12 cellular contexts compared by ENCODE assay signal in the genomic region with DNA sequence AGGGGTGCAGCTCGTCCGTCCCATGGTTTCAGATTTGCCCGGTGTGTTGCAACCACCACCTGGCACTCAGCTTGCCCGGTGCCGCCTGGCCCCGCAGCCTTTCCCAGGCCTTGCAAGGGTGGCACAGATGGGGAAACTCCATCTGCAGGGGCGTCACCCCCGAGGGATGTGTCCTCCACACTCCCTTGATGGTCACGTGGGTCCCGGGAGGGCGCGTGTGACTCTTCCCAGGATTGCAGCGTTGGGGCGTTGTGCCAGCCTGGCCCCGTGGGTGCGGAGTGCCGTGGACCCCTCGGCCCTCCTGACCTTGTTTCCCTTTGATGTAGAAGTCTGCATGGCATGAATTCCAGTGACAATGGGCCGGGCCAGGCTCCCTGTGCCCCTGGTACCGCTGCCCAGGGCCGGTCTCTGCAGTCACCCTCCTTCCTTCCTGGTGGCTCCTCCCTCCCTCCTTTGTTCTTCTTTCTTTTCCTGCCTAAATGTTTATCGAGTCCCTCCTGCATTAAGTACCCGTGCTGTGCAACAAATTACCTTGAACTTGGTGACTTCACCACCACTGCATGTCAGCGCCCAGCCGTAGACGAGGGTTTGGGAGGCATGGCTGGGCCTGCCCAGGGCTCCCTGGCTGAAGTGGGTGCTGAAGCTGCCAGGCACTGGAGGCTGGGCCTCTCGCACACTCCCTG. TPM values are rescaled to one million over a fixed set of nuclear protein-coding genes. Genes with fewer than 3 reads are reported as not detected.
DNase-seq lines count a peak whose midpoint lies in the region; ATAC-seq and TF ChIP-seq lines count a peak whose summit lies in the region.
"Had no signal": no experiment of that assay in that cellular context is flagged by ENCODE, and none has a peak within 500 bp of the region (broad histone marks: within the 10 kb centered on the region; RNA-seq: fewer than 3 reads in every experiment).

No MANE protein-coding gene starts in this region.

- no peaks in the 10 kb centered on the region for H3K9me3 Mint-ChIP-seq in activated T-helper 2 cell treated with anti-CD3 and anti-CD28 coated beads, Interferon-gamma antibody, Interleukin-2, Interleukin-4, amounts not matched to agents 10 μg/mL and 5 μg/mL and 100 μg/mL, durations not matched to agents 14 hours and 24 hours and 36 hours
- no peaks in the 10 kb centered on the region for H3K9me3 Mint-ChIP-seq in GM23338

- H3K27ac ChIP-seq in brain microvascular endothelial cell = no peak overlapping the region
- peak overlapping the region in 1 of 2 donors; percentile 38 for H3K27ac ChIP-seq in mucosa of rectum (ENCODE audit: low read depth in 2 of 2, low read length in 2 of 2)
- no peak overlapping the region for H3K27ac ChIP-seq in GM23338 (ENCODE audit: low read depth)
- H3K27ac ChIP-seq: cardiac muscle cell, KMS-11 had no signal

- DNase-seq in DMS153 (lab: John Stamatoyannopoulos, UW) (peak; percentile 79), NCI-H2107 treated with DMSO at 0.1 percent for 48 hours (lab: John Stamatoyannopoulos, UW; ENCODE audit: unreplicated experiment) (peak; percentile 88), brain microvascular endothelial cell (no peak), KBM-7 (no peak), mesenteric fat pad (ENCODE audit: low spot score) (no peak), GM23338 (ENCODE audit: low spot score) (no peak)
- no peak for DNase-seq in activated T-helper 2 cell treated with anti-CD3 and anti-CD28 coated beads, Interferon-gamma antibody, Interleukin-2, Interleukin-4, amounts not matched to agents 10 μg/mL and 5 μg/mL and 100 μg/mL, durations not matched to agents 14 hours and 24 hours and 36 hours (ENCODE audit: low spot score)
- DNase-seq: activated CD4-positive, alpha-beta T cell treated with anti-CD3 and anti-CD28 coated beads for 36 hours; stimulated activated CD4-positive, alpha-beta T cell treated with anti-CD3 and anti-CD28 coated beads, Interleukin-4, amount 100 ng/mL, for 1 hour had no signal

- no peak for TF ChIP-seq CTCF in brain microvascular endothelial cell (IDR thresholded peaks at IDR 0.05; ENCODE audit: low read depth, low read length, missing control alignments)
- TF ChIP-seq CTCF in GM23338 (conservative IDR thresholded peaks at IDR 0.05; ENCODE audit: low read depth in 2 of 2) = no peak

- no peaks in the 10 kb centered on the region for H4K20me1 ChIP-seq in GM23338 (replicated peaks; ENCODE audit: insufficient read depth)

- H3K36me3 ChIP-seq in brain microvascular endothelial cell (replicated peaks) (no peaks in the 10 kb centered on the region), mucosa of rectum (ENCODE audit: control insufficient read depth in 2 of 2, insufficient read depth in 2 of 2, low read length in 2 of 2) (no peaks in the 10 kb centered on the region), GM23338 (ENCODE audit: insufficient read depth) (no peaks in the 10 kb centered on the region)
- H3K36me3 ChIP-seq: cardiac muscle cell had no signal

- H3K27me3 Mint-ChIP-seq in activated T-helper 2 cell treated with anti-CD3 and anti-CD28 coated beads, Interferon-gamma antibody, Interleukin-2, Interleukin-4, amounts not matched to agents 10 μg/mL and 5 μg/mL and 100 μg/mL, durations not matched to agents 14 hours and 24 hours and 36 hours (ENCODE audit: low read depth) = no peaks in the 10 kb centered on the region
- peaks cover 16% of the 10 kb centered on the region for H3K27me3 Mint-ChIP-seq in GM23338 (ENCODE audit: insufficient read depth, low read depth, poor library complexity)
- H3K27me3 Mint-ChIP-seq: activated CD4-positive, alpha-beta T cell treated with anti-CD3 and anti-CD28 coated beads for 36 hours had no signal

- H3K79me2 ChIP-seq in GM23338 (replicated peaks; ENCODE audit: insufficient read depth) = no peaks in the 10 kb centered on the region

- H3K4me1 ChIP-seq in mucosa of rectum (ENCODE audit: control insufficient read depth in 2 of 2, insufficient read depth in 2 of 2, low read length in 2 of 2) = peaks cover 24 to 30% of the 10 kb centered on the region in 2 donors
- peaks cover 7% of the 10 kb centered on the region for H3K4me1 ChIP-seq in GM23338 (ENCODE audit: insufficient read depth)

- H3K4me1 Mint-ChIP-seq in activated T-helper 2 cell treated with anti-CD3 and anti-CD28 coated beads, Interferon-gamma antibody, Interleukin-2, Interleukin-4, amounts not matched to agents 10 μg/mL and 5 μg/mL and 100 μg/mL, durations not matched to agents 14 hours and 24 hours and 36 hours (ENCODE audit: low read depth) = peaks cover 11% of the 10 kb centered on the region
- peaks cover 13% of the 10 kb centered on the region for H3K4me1 Mint-ChIP-seq in GM23338

- no peak overlapping the region for H3K27ac Mint-ChIP-seq in activated T-helper 2 cell treated with anti-CD3 and anti-CD28 coated beads, Interferon-gamma antibody, Interleukin-2, Interleukin-4, amounts not matched to agents 10 μg/mL and 5 μg/mL and 100 μg/mL, durations not matched to agents 14 hours and 24 hours and 36 hours
- no peak overlapping the region for H3K27ac Mint-ChIP-seq in GM23338
- H3K27ac Mint-ChIP-seq: activated CD4-positive, alpha-beta T cell treated with anti-CD3 and anti-CD28 coated beads for 36 hours had no signal

- H3K9me2 ChIP-seq in GM23338 (ENCODE audit: insufficient read depth) = no peaks in the 10 kb centered on the region

- no peak overlapping the region for H2AFZ ChIP-seq in GM23338

- intact Hi-C loops in activated T-helper 2 cell treated with anti-CD3 and anti-CD28 coated beads, Interferon-gamma antibody, Interleukin-2, Interleukin-4, amounts not matched to agents 10 μg/mL and 5 μg/mL and 100 μg/mL, durations not matched to agents 14 hours and 24 hours and 36 hours (cut with micrococcal nuclease) = loop anchor here (5.0 kb wide), 1 partner anchor 55 kb away; the partner anchor contains the start of gene AGPAT3

- no peak overlapping the region for H3K4me2 ChIP-seq in GM23338
- H3K4me2 ChIP-seq: KMS-11 had no signal

- H3K4me3 Mint-ChIP-seq in activated T-helper 2 cell treated with anti-CD3 and anti-CD28 coated beads, Interferon-gamma antibody, Interleukin-2, Interleukin-4, amounts not matched to agents 10 μg/mL and 5 μg/mL and 100 μg/mL, durations not matched to agents 14 hours and 24 hours and 36 hours (ENCODE audit: low read depth) = no peak overlapping the region
- no peak overlapping the region; the same call in 2 of the 3 replicates for H3K4me3 Mint-ChIP-seq in GM23338
- H3K4me3 Mint-ChIP-seq: activated CD4-positive, alpha-beta T cell treated with anti-CD3 and anti-CD28 coated beads for 36 hours had no signal

- H3K9me3 ChIP-seq in mucosa of rectum (ENCODE audit: control insufficient read depth in 2 of 2, low read length in 2 of 2) = no peaks in the 10 kb centered on the region

- H3K36me3 Mint-ChIP-seq in activated T-helper 2 cell treated with anti-CD3 and anti-CD28 coated beads, Interferon-gamma antibody, Interleukin-2, Interleukin-4, amounts not matched to agents 10 μg/mL and 5 μg/mL and 100 μg/mL, durations not matched to agents 14 hours and 24 hours and 36 hours (ENCODE audit: low read depth) = no peaks in the 10 kb centered on the region
- no peaks in the 10 kb centered on the region for H3K36me3 Mint-ChIP-seq in GM23338 (ENCODE audit: low read depth)

- ATAC-seq in GM23338 = no peak
- ATAC-seq: activated CD4-positive, alpha-beta T cell treated with anti-CD3 and anti-CD28 coated beads for 36 hours had no signal

- H3F3A ChIP-seq in GM23338 (replicated peaks; ENCODE audit: low read depth) = peaks cover 6% of the 10 kb centered on the region; the same call in 1 of the 2 replicates

- peaks cover 4% of the 10 kb centered on the region for H3K27me3 ChIP-seq in brain microvascular endothelial cell (replicated peaks)
- H3K27me3 ChIP-seq in mucosa of rectum (ENCODE audit: control insufficient read depth in 2 of 2, insufficient read depth in 2 of 2, low read length in 2 of 2) = no peaks in the 10 kb centered on the region
- no peaks in the 10 kb centered on the region for H3K27me3 ChIP-seq in GM23338 (ENCODE audit: insufficient read depth)
- H3K27me3 ChIP-seq: cardiac muscle cell had no signal

- peak overlapping the region; percentile 24 to 55 for H3K9ac ChIP-seq in mucosa of rectum (ENCODE audit: low read depth in 1 of 2, low read length in 2 of 2)
- H3K9ac ChIP-seq: KMS-11 had no signal

- in situ Hi-C loops in brain microvascular endothelial cell (cut with HindIII; ENCODE audit: low pct_ligation_motif_present, low sequenced_read_pairs) = no loop called here
- in situ Hi-C loops in KBM-7 (cut with MboI; ENCODE audit: low pct_unique_long_range_greater_than_20kb, low sequenced_read_pairs) = loop anchor here (25.0 kb wide), 2 partner anchors 125 to 525 kb away; partner anchors contain the start of gene CFAP410

- H3K4me3 ChIP-seq in brain microvascular endothelial cell (ENCODE audit: low read depth, low read length) (peak overlapping the region; percentile 26), mucosa of rectum (ENCODE audit: low read length in 2 of 2) (peak overlapping the region; percentile 45 to 50), GM23338 (no peak overlapping the region)
- H3K4me3 ChIP-seq: cardiac muscle cell had no signal

TF ChIP-seq in GM23338, 12 proteins besides CTCF, POLR2A, EP300 and RAD21 (continues in another document):
- TF ChIP-seq STAT1 (IDR thresholded peaks at IDR 0.05; ENCODE audit: unreplicated experiment) = no peak
- no peak for TF ChIP-seq ZNF114 (CRISPR knock-in tag; IDR thresholded peaks at IDR 0.05)
- no peak for TF ChIP-seq POLR2AphosphoS5 (IDR thresholded peaks at IDR 0.05; ENCODE audit: low read depth)
- no peak for TF ChIP-seq NANOG (IDR thresholded peaks at IDR 0.05; ENCODE audit: borderline replicate concordance)
- TF ChIP-seq CREB1 (CRISPR knock-in tag; IDR thresholded peaks at IDR 0.05; ENCODE audit: low read depth) = no peak
- no peak for TF ChIP-seq EZH2phosphoT487 (IDR thresholded peaks at IDR 0.05; ENCODE audit: unreplicated experiment)

RNA-seq across cellular contexts. Expression of gene RRP1, which starts 22.9 kb away (rescaled TPM):
- total RNA-seq in mesenteric fat pad = 29.8 TPM
- 67.1 and 71.7 TPM in 2 replicates for total RNA-seq in activated T-helper 2 cell treated with anti-CD3 and anti-CD28 coated beads, Interferon-gamma antibody, Interleukin-2, Interleukin-4, amounts not matched to agents 10 μg/mL and 5 μg/mL and 100 μg/mL, durations not matched to agents 14 hours and 24 hours and 36 hours
- 54.6 and 63.5 TPM in 2 replicates for total RNA-seq in GM23338 (2014; rRNA removed; shearing (Covaris generic))
- 33.2 and 36.5 TPM in 2 replicates for polyA plus RNA-seq in GM23338 (2016; fragmentation: Nextera tagmentation; extraction: Ambion mirVana)

RNA-seq across cellular contexts. Expression of gene CSTB, which starts 36.2 kb away (rescaled TPM):
- total RNA-seq in mesenteric fat pad = 84.9 TPM
- total RNA-seq in activated T-helper 2 cell treated with anti-CD3 and anti-CD28 coated beads, Interferon-gamma antibody, Interleukin-2, Interleukin-4, amounts not matched to agents 10 μg/mL and 5 μg/mL and 100 μg/mL, durations not matched to agents 14 hours and 24 hours and 36 hours = 55.8 TPM in 2 replicates
- 10.0 and 10.1 TPM in 2 replicates for total RNA-seq in GM23338 (2014; rRNA removed; shearing (Covaris generic))
- polyA plus RNA-seq in GM23338 (2016; fragmentation: Nextera tagmentation; extraction: Ambion mirVana) = 142 and 147 TPM in 2 replicates

RNA-seq across cellular contexts. Expression of gene AGPAT3, which starts 52.7 kb away (rescaled TPM):
- 79.2 TPM for total RNA-seq in mesenteric fat pad
- 126 and 134 TPM in 2 replicates for total RNA-seq in activated T-helper 2 cell treated with anti-CD3 and anti-CD28 coated beads, Interferon-gamma antibody, Interleukin-2, Interleukin-4, amounts not matched to agents 10 μg/mL and 5 μg/mL and 100 μg/mL, durations not matched to agents 14 hours and 24 hours and 36 hours
- total RNA-seq in GM23338 (2014; rRNA removed; shearing (Covaris generic)) = 4.4 and 6.1 TPM in 2 replicates
- polyA plus RNA-seq in GM23338 (2016; fragmentation: Nextera tagmentation; extraction: Ambion mirVana) = 1.1 and 2.1 TPM in 2 replicates

Comparison
In these comparisons a context has a peak if more than half of its experiments do, and no peak if none do; other contexts are left out.
1. DNase-seq: peak in DMS153 (single experiment) and NCI-H2107 treated with DMSO at 0.1 percent for 48 hours (single experiment); none in brain microvascular endothelial cell (single experiment), KBM-7 (single experiment), mesenteric fat pad (single experiment), activated T-helper 2 cell treated with anti-CD3 and anti-CD28 coated beads, Interferon-gamma antibody, Interleukin-2, Interleukin-4, amounts not matched to agents 10 μg/mL and 5 μg/mL and 100 μg/mL, durations not matched to agents 14 hours and 24 hours and 36 hours (single experiment) and GM23338 (single experiment).
2. RNA of gene AGPAT3, which starts 52.7 kb away (total RNA-seq): 126 to 134 TPM in activated T-helper 2 cell treated with anti-CD3 and anti-CD28 coated beads, Interferon-gamma antibody, Interleukin-2, Interleukin-4, amounts not matched to agents 10 μg/mL and 5 μg/mL and 100 μg/mL, durations not matched to agents 14 hours and 24 hours and 36 hours and 79.2 TPM in mesenteric fat pad (single experiment); 4.4 to 6.1 TPM in GM23338; every median in the first group is over 10 times any median in the second.